Comparison of ENCODE assay signal across 8 cellular contexts in genomic region chr14:61671086-61671485, GRCh38. TPM values are rescaled to one million over a fixed set of nuclear protein-coding genes. Genes with fewer than 3 reads are reported as not detected.
DNase-seq lines count a peak whose midpoint lies in the region; ATAC-seq and TF ChIP-seq lines count a peak whose summit lies in the region.

No MANE protein-coding gene starts in this region.

- ATAC-seq in GM18868 (IDR thresholded peaks at IDR 0.05; ENCODE audit: unreplicated experiment) (peak; percentile 86), HG02678 (IDR thresholded peaks at IDR 0.05; ENCODE audit: unreplicated experiment) (peak; percentile 94), natural killer cell (peak; percentile 92 to 96 (median 94)), WTC11 (no peak)

- no peak for TF ChIP-seq POLR2A in Peyer's patch (IDR thresholded peaks at IDR 0.05)

- H3K4me3 ChIP-seq in Peyer's patch = no peak overlapping the region

- peaks cover 4 to 6% of the 10 kb centered on the region in 2 donors for H3K4me1 Mint-ChIP-seq in natural killer cell
- peaks cover 16% of the 10 kb centered on the region for H3K4me1 Mint-ChIP-seq in WTC11

- H3K27ac ChIP-seq in Peyer's patch = peak overlapping the region; percentile 62 to 81 (median 70)
- no peak overlapping the region for H3K27ac ChIP-seq in RWPE1

- H3K4me1 ChIP-seq in Peyer's patch = peaks cover 0 to 14% (median 1%) of the 10 kb centered on the region in 4 donors

- no peak overlapping the region for H3K4me3 Mint-ChIP-seq in natural killer cell
- H3K4me3 Mint-ChIP-seq in WTC11 = no peak overlapping the region

- H3K36me3 Mint-ChIP-seq in natural killer cell (no peaks in the 10 kb centered on the region), WTC11 (no peaks in the 10 kb centered on the region)

- TF ChIP-seq CTCF in Peyer's patch (IDR thresholded peaks at IDR 0.05) (no peak), natural killer cell (IDR thresholded peaks at IDR 0.05) (no peak), RWPE1 (conservative IDR thresholded peaks at IDR 0.05; ENCODE audit: low read depth) (no peak), WTC11 (IDR thresholded peaks at IDR 0.05) (no peak)

- DNase-seq in Peyer's patch = no peak
- DNase-seq in natural killer cell = peak; percentile 23
- no peak for DNase-seq in RWPE1 (ENCODE audit: low spot score)
- no peak for DNase-seq in WTC11 (ENCODE audit: low spot score)
- DNase-seq in NCI-H748 (lab: John Stamatoyannopoulos, UW; ENCODE audit: unreplicated experiment) = no peak
- no peak for DNase-seq in kidney tubule cell (ENCODE audit: low spot score)

- H3K27me3 Mint-ChIP-seq in natural killer cell (ENCODE audit: low read depth in 2 of 2) = no peaks in the 10 kb centered on the region
- H3K27me3 Mint-ChIP-seq in WTC11 (ENCODE audit: low read depth) = no peaks in the 10 kb centered on the region

- no peaks in the 10 kb centered on the region for H3K36me3 ChIP-seq in Peyer's patch

- no peaks in the 10 kb centered on the region for H3K27me3 ChIP-seq in Peyer's patch

- H3K9me3 ChIP-seq in Peyer's patch = no peaks in the 10 kb centered on the region

- intact Hi-C loops in natural killer cell (cut with micrococcal nuclease) = loop anchor here (1.0 to 2.0 kb wide), 3 partner anchors 9 to 48 kb away; partner anchors contain the start of gene HIF1A

- CTCF ChIA-PET in RWPE1 (lab: Yijun Ruan, JAX) = no interaction called here
- CTCF ChIA-PET in WTC11 (lab: Charles Lee) = no interaction called here

- POLR2A ChIA-PET in RWPE1 (lab: Yijun Ruan, JAX; ENCODE audit: low non-redundant PET) (no interaction called here), WTC11 (lab: Charles Lee) (no interaction called here)

- H3K27ac Mint-ChIP-seq in natural killer cell (no peak overlapping the region), WTC11 (no peak overlapping the region)

- no peaks in the 10 kb centered on the region for H3K9me3 Mint-ChIP-seq in natural killer cell
- no peaks in the 10 kb centered on the region for H3K9me3 Mint-ChIP-seq in WTC11

TF ChIP-seq in WTC11, 78 proteins besides CTCF, POLR2A, EP300 and RAD21:
- no peak for TF ChIP-seq STAT6 (CRISPR knock-in tag; conservative IDR thresholded peaks at IDR 0.05; ENCODE audit: low read depth)
- TF ChIP-seq NR1H2 (CRISPR knock-in tag; IDR thresholded peaks at IDR 0.05) = no peak
- TF ChIP-seq ZNF138 (CRISPR knock-in tag; conservative IDR thresholded peaks at IDR 0.05) = no peak
- no peak for TF ChIP-seq HMGXB4 (CRISPR knock-in tag; IDR thresholded peaks at IDR 0.05)
- TF ChIP-seq ZNF317 (CRISPR knock-in tag; IDR thresholded peaks at IDR 0.05; ENCODE audit: borderline replicate concordance, low read depth) = no peak
- TF ChIP-seq ZBTB43 (CRISPR knock-in tag; IDR thresholded peaks at IDR 0.05) = no peak
- no peak for TF ChIP-seq PRDM15 (CRISPR knock-in tag; IDR thresholded peaks at IDR 0.05)
- no peak for TF ChIP-seq CREB1 (CRISPR knock-in tag; IDR thresholded peaks at IDR 0.05)
- TF ChIP-seq NFATC4 (CRISPR knock-in tag; IDR thresholded peaks at IDR 0.05) = no peak

RNA-seq across cellular contexts. Expression of gene HIF1A, which starts 24.2 kb away (rescaled TPM):
- total RNA-seq in Peyer's patch (100 to 1,000 TPM in 1 of 4 donors, 10 to 100 TPM in 3; 52.1 to 160 (median 71.1) TPM), natural killer cell (100 to 1,000 TPM; 174 to 184 (median 177) TPM), WTC11 (2021) (146 to 165 TPM (median 153 TPM) in 3 replicates)
